Comparison of ENCODE assay signal across 23 cellular contexts in genomic region chr9:120628207-120628924, GRCh38. TPM values are rescaled to one million over a fixed set of nuclear protein-coding genes. Genes with fewer than 3 reads are reported as not detected.
DNase-seq lines count a peak whose midpoint lies in the region; ATAC-seq and TF ChIP-seq lines count a peak whose summit lies in the region.
"Had no signal": no experiment of that assay in that cellular context is flagged by ENCODE, and none has a peak within 500 bp of the region (broad histone marks: within the 10 kb centered on the region; RNA-seq: fewer than 3 reads in every experiment).

No MANE protein-coding gene starts in this region.

- peaks cover 8% of the 10 kb centered on the region for H3K4me1 Mint-ChIP-seq in activated naive CD8-positive, alpha-beta T cell treated with anti-CD3 and anti-CD28 coated beads, Interleukin-2, amount 50 U/mL, for 24 hours
- H3K4me1 Mint-ChIP-seq: stimulated activated memory B cell treated with anti-CD40 and anti-IgM and Interleukin-4, amounts not matched to agents 10 μg/mL and 1 μg/mL and 100 μg/mL, for 72 hours had no signal

- no peak for ATAC-seq in activated naive CD8-positive, alpha-beta T cell treated with anti-CD3 and anti-CD28 coated beads, Interleukin-2, amount 50 U/mL, for 24 hours
- ATAC-seq: activated T-cell treated with anti-CD3 and anti-CD28 coated beads, Interleukin-2, amount 50 U/mL, for 72 hours; GM23338; K562; stimulated activated memory B cell treated with anti-CD40 and anti-IgM and Interleukin-4, amounts not matched to agents 10 μg/mL and 1 μg/mL and 100 μg/mL, for 72 hours had no signal

- peaks cover 48% of the 10 kb centered on the region for H3K36me3 ChIP-seq in neutrophil
- H3K36me3 ChIP-seq: tibial artery had no signal

- intact Hi-C loops in dorsolateral prefrontal cortex (cut with DNase I), result loop anchor here in 1 of 2 donors (10.0 kb wide), 1 partner anchor 296 kb away; the partner anchor contains the start of gene TRAF1

- TF ChIP-seq CTCF in dorsolateral prefrontal cortex (IDR thresholded peaks at IDR 0.05 in 54 of 56, conservative IDR thresholded peaks at IDR 0.05 in 2 of 56; ENCODE audit: low read depth in 1 of 56, partially characterized antibody in 56 of 56) (peak in 1 of 56 donors; percentile 9), neutrophil (IDR thresholded peaks at IDR 0.05) (no peak)

- H3K27ac Mint-ChIP-seq in activated naive CD8-positive, alpha-beta T cell treated with anti-CD3 and anti-CD28 coated beads, Interleukin-2, amount 50 U/mL, for 24 hours, result no peak overlapping the region
- H3K27ac Mint-ChIP-seq: activated CD4-positive, alpha-beta T cell treated with anti-CD3 and anti-CD28 coated beads, Interleukin-2, amount 10 ng/mL, durations not matched to agents 24 days and 14 days; activated naive CD4-positive, alpha-beta T cell treated with anti-CD3 and anti-CD28 coated beads, Interleukin-2, amount 10 ng/mL, durations not matched to agents 7 days and 5 days; activated T-cell treated with anti-CD3 and anti-CD28 coated beads, Interleukin-2, amount 50 U/mL, for 72 hours; GM23338; memory B cell; stimulated activated memory B cell treated with anti-CD40 and anti-IgM and Interleukin-4, amounts not matched to agents 10 μg/mL and 1 μg/mL and 100 μg/mL, for 72 hours had no signal

- H3K27me3 Mint-ChIP-seq in activated naive CD8-positive, alpha-beta T cell treated with anti-CD3 and anti-CD28 coated beads, Interleukin-2, amount 50 U/mL, for 24 hours, result no peaks in the 10 kb centered on the region
- H3K27me3 Mint-ChIP-seq: activated naive CD4-positive, alpha-beta T cell treated with anti-CD3 and anti-CD28 coated beads, Interleukin-2, amount 10 ng/mL, durations not matched to agents 7 days and 5 days; memory B cell; stimulated activated memory B cell treated with anti-CD40 and anti-IgM and Interleukin-4, amounts not matched to agents 10 μg/mL and 1 μg/mL and 100 μg/mL, for 72 hours had no signal

- no peaks in the 10 kb centered on the region for H3K9me3 ChIP-seq in neutrophil
- H3K9me3 ChIP-seq: tibial artery had no signal

- H3K36me3 Mint-ChIP-seq in activated naive CD8-positive, alpha-beta T cell treated with anti-CD3 and anti-CD28 coated beads, Interleukin-2, amount 50 U/mL, for 24 hours (ENCODE audit: low read depth), result no peaks in the 10 kb centered on the region
- H3K36me3 Mint-ChIP-seq: activated naive CD4-positive, alpha-beta T cell treated with anti-CD3 and anti-CD28 coated beads, Interleukin-2, amount 10 ng/mL, durations not matched to agents 7 days and 5 days; memory B cell; stimulated activated memory B cell treated with anti-CD40 and anti-IgM and Interleukin-4, amounts not matched to agents 10 μg/mL and 1 μg/mL and 100 μg/mL, for 72 hours had no signal

- no peak overlapping the region for H3K4me3 Mint-ChIP-seq in activated naive CD8-positive, alpha-beta T cell treated with anti-CD3 and anti-CD28 coated beads, Interleukin-2, amount 50 U/mL, for 24 hours
- H3K4me3 Mint-ChIP-seq: activated CD4-positive, alpha-beta T cell treated with anti-CD3 and anti-CD28 coated beads, Interleukin-2, amount 10 ng/mL, durations not matched to agents 24 days and 14 days; activated naive CD4-positive, alpha-beta T cell treated with anti-CD3 and anti-CD28 coated beads, Interleukin-2, amount 10 ng/mL, durations not matched to agents 7 days and 5 days; activated T-cell treated with anti-CD3 and anti-CD28 coated beads, Interleukin-2, amount 50 U/mL, for 72 hours; GM23338; memory B cell; stimulated activated memory B cell treated with anti-CD40 and anti-IgM and Interleukin-4, amounts not matched to agents 10 μg/mL and 1 μg/mL and 100 μg/mL, for 72 hours had no signal

- H3K9me3 Mint-ChIP-seq in activated naive CD8-positive, alpha-beta T cell treated with anti-CD3 and anti-CD28 coated beads, Interleukin-2, amount 50 U/mL, for 24 hours, result no peaks in the 10 kb centered on the region
- H3K9me3 Mint-ChIP-seq: activated CD4-positive, alpha-beta T cell treated with anti-CD3 and anti-CD28 coated beads, Interleukin-2, amount 10 ng/mL, durations not matched to agents 24 days and 14 days; activated naive CD4-positive, alpha-beta T cell treated with anti-CD3 and anti-CD28 coated beads, Interleukin-2, amount 10 ng/mL, durations not matched to agents 7 days and 5 days; activated T-cell treated with anti-CD3 and anti-CD28 coated beads, Interleukin-2, amount 50 U/mL, for 72 hours; GM23338; stimulated activated memory B cell treated with anti-CD40 and anti-IgM and Interleukin-4, amounts not matched to agents 10 μg/mL and 1 μg/mL and 100 μg/mL, for 72 hours had no signal

- H3K4me1 ChIP-seq in neutrophil (ENCODE audit: control insufficient read depth in 1 of 2, insufficient read depth in 1 of 2, low read depth in 1 of 2, low read length in 1 of 2), result peaks cover 7 to 14% of the 10 kb centered on the region in 2 experiments
- H3K4me1 ChIP-seq: tibial artery had no signal

- peak overlapping the region in 17 of 59 donors; percentile 1 to 34 (median 14) for H3K4me3 ChIP-seq in dorsolateral prefrontal cortex
- no peak overlapping the region for H3K4me3 ChIP-seq in neutrophil (ENCODE audit: low read depth in 1 of 2, low read length in 1 of 2)
- H3K4me3 ChIP-seq: GM23338, K562, tibial artery had no signal

- peak overlapping the region in 58 of 59 donors; percentile 21 to 97 (median 84) for H3K27ac ChIP-seq in dorsolateral prefrontal cortex
- peak overlapping the region; percentile 43 for H3K27ac ChIP-seq in neutrophil
- H3K27ac ChIP-seq: tibial artery had no signal

- peak; percentile 81 for DNase-seq in NCI-H526 treated with DMSO at 0.1 percent for 48 hours (lab: John Stamatoyannopoulos, UW)
- DNase-seq in dorsolateral prefrontal cortex, result no peak
- no peak for DNase-seq in NCI-H1417 treated with DMSO at 0.1 percent for 48 hours (lab: John Stamatoyannopoulos, UW)
- no peak for DNase-seq in UCSD-AML1 (lab: John Stamatoyannopoulos, UW; ENCODE audit: unreplicated experiment)
- DNase-seq in activated T-cell treated with anti-CD3 and anti-CD28 coated beads, Interleukin-2, amount 50 U/mL, for 48 hours, result no peak
- DNase-seq in activated naive CD8-positive, alpha-beta T cell treated with anti-CD3 and anti-CD28 coated beads, Interleukin-2, amount 50 U/mL, for 24 hours, result no peak
- DNase-seq: activated CD4-positive, alpha-beta T cell treated with anti-CD3 and anti-CD28 coated beads, Interleukin-2, amount 10 ng/mL, durations not matched to agents 24 days and 14 days; activated naive CD4-positive, alpha-beta T cell treated with anti-CD3 and anti-CD28 coated beads, Interleukin-2, amount 10 ng/mL, durations not matched to agents 7 days and 5 days; activated T-cell treated with anti-CD3 and anti-CD28 coated beads, Interleukin-2, amount 50 U/mL, for 72 hours; AML-193; amygdala; MV-4-11; NCI-H2171; NCI-H510A treated with DMSO at 0.1 percent for 48 hours; retina; RPMI8226; T-helper 2 cell; tibial artery had no signal

- H3K27me3 ChIP-seq in dorsolateral prefrontal cortex, result no peaks in the 10 kb centered on the region
- no peaks in the 10 kb centered on the region for H3K27me3 ChIP-seq in neutrophil
- H3K27me3 ChIP-seq: tibial artery had no signal

RNA-seq across cellular contexts. Expression of gene CDK5RAP2, which starts 48.4 kb away (rescaled TPM):
- 100 to 1,000 TPM in 7 of 120 experiments, 10 to 100 TPM in 113; 45.9 to 132 (median 71.9) TPM for total RNA-seq in dorsolateral prefrontal cortex
